8 cellular contexts compared by ENCODE assay signal in the genomic region with DNA sequence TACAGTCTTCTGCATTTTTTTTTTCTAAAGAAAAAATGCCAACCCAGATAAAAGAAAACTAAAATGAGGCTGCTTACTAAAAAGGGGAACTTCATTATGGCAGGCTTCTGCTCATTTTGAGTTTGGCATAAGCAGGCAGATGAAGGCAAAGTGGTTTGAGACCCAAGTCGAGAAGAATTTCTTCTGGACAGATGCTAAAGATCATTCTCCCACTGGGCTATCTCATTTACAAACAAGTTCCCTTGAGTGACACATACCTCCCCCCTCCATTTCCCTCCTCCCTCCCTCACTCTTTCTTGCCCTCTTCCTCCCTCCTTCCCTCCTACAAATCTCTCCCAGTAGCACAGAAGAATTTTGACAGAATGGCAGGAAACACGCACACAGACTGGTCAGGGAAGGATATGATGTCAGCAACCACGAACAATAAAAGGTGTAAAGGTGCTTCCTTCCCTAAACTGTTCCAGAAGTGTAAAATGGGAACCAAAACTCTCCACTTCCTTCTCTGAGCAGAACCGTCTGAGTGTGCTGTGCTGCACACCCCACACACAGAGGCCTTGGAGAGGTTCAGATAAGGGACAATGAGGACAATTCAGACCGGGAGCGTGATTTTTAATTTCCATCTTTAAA. TPM values are rescaled to one million over a fixed set of nuclear protein-coding genes. Genes with fewer than 3 reads are reported as not detected.
A peak's percentile ranks its signal among the peaks of the same experiment; 100 is the strongest.
DNase-seq lines count a peak whose midpoint lies in the region; FAIRE-seq and TF ChIP-seq lines count a peak whose summit lies in the region.

No MANE protein-coding gene starts in this region.

- no peak for FAIRE-seq in HTR-8/SVneo (lab: Jason Lieb, UNC)

- H3K36me3 ChIP-seq in Karpas-422 (ENCODE audit: insufficient read depth, low read length) (peaks cover 12% of the 10 kb centered on the region; the same call in 1 of the 2 replicates), kidney epithelial cell (ENCODE audit: control insufficient read depth, insufficient read depth, low read length) (no peaks in the 10 kb centered on the region)

- H3K27ac ChIP-seq in Karpas-422 (ENCODE audit: low read length) (peak overlapping the region; percentile 99), temporal lobe (ENCODE audit: low read depth, low read length) (peak overlapping the region; percentile 56)

- no peaks in the 10 kb centered on the region for H3K27me3 ChIP-seq in Karpas-422 (ENCODE audit: low read length)
- H3K27me3 ChIP-seq in kidney epithelial cell (ENCODE audit: control insufficient read depth, insufficient read depth, low read length), result no peaks in the 10 kb centered on the region

- H3K4me1 ChIP-seq in Karpas-422 (ENCODE audit: low read length), result peaks cover 100% of the 10 kb centered on the region

- H3K9me2 ChIP-seq in Karpas-422 (replicated peaks; ENCODE audit: insufficient read depth, low read length), result no peaks in the 10 kb centered on the region

- H3K4me3 ChIP-seq in Karpas-422 (ENCODE audit: low read length), result peak overlapping the region; percentile 58
- no peak overlapping the region for H3K4me3 ChIP-seq in kidney epithelial cell (ENCODE audit: low read depth, low read length)

- peak overlapping the region; percentile 77 for H3K4me2 ChIP-seq in Karpas-422 (ENCODE audit: low read depth, low read length, poor library complexity, severe bottlenecking)

- DNase-seq in H4 (ENCODE audit: low spot score) (peak; percentile 54), Karpas-422 (peak; percentile 90), amniotic epithelial cell (ENCODE audit: low read depth) (peak; percentile 11), kidney epithelial cell (ENCODE audit: low read depth) (peak; percentile 32), HTR-8/SVneo (ENCODE audit: insufficient read length, low spot score) (no peak), NCI-H524 (lab: John Stamatoyannopoulos, UW) (no peak)

- TF ChIP-seq POLR2A in GM15510 (IDR thresholded peaks at IDR 0.05; ENCODE audit: borderline replicate concordance, extremely low read depth, insufficient read length), result peak; percentile 29

- H4K20me1 ChIP-seq in Karpas-422 (ENCODE audit: insufficient read depth, low read depth, low read length), result no peaks in the 10 kb centered on the region

- no peaks in the 10 kb centered on the region for H3K9me3 ChIP-seq in Karpas-422 (ENCODE audit: low read length)

- peaks cover 71% of the 10 kb centered on the region for H3K79me2 ChIP-seq in Karpas-422 (ENCODE audit: low read length)

- H3K9ac ChIP-seq in Karpas-422 (ENCODE audit: low read length), result peak overlapping the region; percentile 71

- TF ChIP-seq CTCF in kidney epithelial cell (IDR thresholded peaks at IDR 0.05; ENCODE audit: insufficient read depth, low read length, poor library complexity, severe bottlenecking), result no peak

- H2AFZ ChIP-seq in Karpas-422 (ENCODE audit: low read length), result no peak overlapping the region

RNA-seq across cellular contexts. Expression of gene MEF2C, which starts 55.9 kb away (rescaled TPM):
- total RNA-seq in H4 (2014; rRNA removed; shearing (Covaris generic)), result 7.5 and 8.3 TPM in 2 replicates
- total RNA-seq in Karpas-422 (2014; rRNA removed; shearing (Covaris generic); ENCODE audit: low replicate concordance), result 105 and 171 TPM in 2 replicates
- total RNA-seq in kidney epithelial cell (1.9 and 4.8 TPM in 2 replicates), temporal lobe (951 TPM)

Comparison
In these comparisons a context has a peak if more than half of its experiments do, and no peak if none do; other contexts are left out.
1. DNase-seq: peak in H4 (single experiment), Karpas-422 (single experiment), amniotic epithelial cell (single experiment) and kidney epithelial cell (single experiment); none in HTR-8/SVneo (single experiment) and NCI-H524 (0 of 2).
2. RNA of gene MEF2C, which starts 55.9 kb away (total RNA-seq): 951 TPM in temporal lobe (single experiment) and 105 to 171 TPM in Karpas-422; 7.5 to 8.3 TPM in H4 and 1.9 to 4.8 TPM in kidney epithelial cell; every median in the first group is over 10 times any median in the second.